35 cellular contexts compared by ENCODE assay signal in genomic region chr10:12613144-12613543, GRCh38.
"Had no signal": no experiment of that assay in that cellular context is flagged by ENCODE, and none has a peak within 500 bp of the region (broad histone marks: within the 10 kb centered on the region; RNA-seq: fewer than 3 reads in every experiment).

No MANE protein-coding gene starts in this region.

- H3K4me1 ChIP-seq: ascending aorta had no signal

- ATAC-seq: activated CD8-positive, alpha-beta T cell treated with anti-CD3 and anti-CD28 coated beads for 36 hours; activated naive CD4-positive, alpha-beta T cell treated with anti-CD3 and anti-CD28 coated beads, Interleukin-2, amount 50 U/mL, for 72 hours; activated T-cell treated with anti-CD3 and anti-CD28 coated beads, Interleukin-2, amount 50 U/mL, for 4 hours; activated T-cell treated with anti-CD3 and anti-CD28 coated beads, Interleukin-2, amount 50 U/mL, for 72 hours; activated T-helper 17 cell treated with anti-CD3 and anti-CD28 coated beads, Interleukin-2, amount 50 U/mL, for 72 hours had no signal

- H3K4me3 ChIP-seq: ascending aorta, cardiac muscle cell had no signal

- H3K27me3 ChIP-seq: ascending aorta, cardiac muscle cell had no signal

- H3K4me1 Mint-ChIP-seq: activated naive CD8-positive, alpha-beta T cell treated with anti-CD3 and anti-CD28 coated beads for 36 hours; activated T-helper 17 cell treated with anti-CD3 and anti-CD28 coated beads, Interleukin-2, amount 50 U/mL, for 72 hours had no signal

- H3K27ac Mint-ChIP-seq: activated CD4-positive, alpha-beta memory T cell treated with anti-CD3 and anti-CD28 coated beads for 36 hours; activated CD4-positive, alpha-beta T cell treated with anti-CD3 and anti-CD28 coated beads, Interleukin-2, amount 10 ng/mL, durations not matched to agents 24 days and 14 days; activated CD8-positive, alpha-beta T cell treated with anti-CD3 and anti-CD28 coated beads for 36 hours; activated naive CD4-positive, alpha-beta T cell treated with anti-CD3 and anti-CD28 coated beads for 36 hours; activated naive CD4-positive, alpha-beta T cell treated with anti-CD3 and anti-CD28 coated beads, Interleukin-2, amount 50 U/mL, for 72 hours; activated naive CD8-positive, alpha-beta T cell treated with anti-CD3 and anti-CD28 coated beads for 36 hours; activated T-cell treated with anti-CD3 and anti-CD28 coated beads, Interleukin-2, amount 50 U/mL, for 72 hours; activated T-helper 1 cell treated with anti-CD3 and anti-CD28 coated beads, Interleukin-12 subunit alpha, Interleukin-12 subunit beta, Interleukin-2, Interleukin-4 antibody, amounts not matched to agents 30 ng/mL and 10 ng/mL and 1 ng/mL, durations not matched to agents 14 hours and 24 hours and 36 hours; activated T-helper 17 cell treated with anti-CD3 and anti-CD28 coated beads, Interleukin-2, amount 50 U/mL, for 72 hours; brain; T-helper 1 cell treated with Interleukin-12 subunit alpha and Interleukin-12 subunit beta and Interleukin-4 antibody, amounts not matched to agents 30 μg/mL and 1 μg/mL, for 36 hours; T-helper 2 cell treated with Interferon-gamma antibody and Interleukin-4, amounts not matched to agents 5 μg/mL and 100 μg/mL, for 36 hours had no signal

- H3K9me3 ChIP-seq: ascending aorta had no signal

- H3K36me3 Mint-ChIP-seq: activated naive CD4-positive, alpha-beta T cell treated with anti-CD3 and anti-CD28 coated beads, Interleukin-2, amount 50 U/mL, for 72 hours had no signal

- H3K27me3 Mint-ChIP-seq: activated B cell treated with CpG ODN at 0.5 μM for 24 hours; activated CD4-positive, alpha-beta memory T cell treated with anti-CD3 and anti-CD28 coated beads for 36 hours; activated CD4-positive, alpha-beta T cell treated with anti-CD3 and anti-CD28 coated beads, Interleukin-2, amount 10 ng/mL, durations not matched to agents 24 days and 14 days; activated CD8-positive, alpha-beta T cell treated with anti-CD3 and anti-CD28 coated beads for 36 hours; activated naive CD8-positive, alpha-beta T cell treated with anti-CD3 and anti-CD28 coated beads for 36 hours; activated T-helper 17 cell treated with anti-CD3 and anti-CD28 coated beads, Interleukin-2, amount 50 U/mL, for 72 hours; brain; central memory CD8-positive, alpha-beta T cell had no signal

- H3K9me3 Mint-ChIP-seq: activated B cell treated with CpG ODN at 0.5 μM for 24 hours; activated CD4-positive, alpha-beta memory T cell treated with anti-CD3 and anti-CD28 coated beads for 36 hours; activated CD4-positive, alpha-beta T cell treated with anti-CD3 and anti-CD28 coated beads, Interleukin-2, amount 10 ng/mL, durations not matched to agents 24 days and 14 days; activated CD8-positive, alpha-beta T cell treated with anti-CD3 and anti-CD28 coated beads for 36 hours; activated naive CD4-positive, alpha-beta T cell treated with anti-CD3 and anti-CD28 coated beads for 36 hours; activated naive CD4-positive, alpha-beta T cell treated with anti-CD3 and anti-CD28 coated beads, Interleukin-2, amount 50 U/mL, for 72 hours; activated naive CD8-positive, alpha-beta T cell treated with anti-CD3 and anti-CD28 coated beads for 36 hours; activated T-cell treated with anti-CD3 and anti-CD28 coated beads, Interleukin-2, amount 50 U/mL, for 4 hours; activated T-cell treated with anti-CD3 and anti-CD28 coated beads, Interleukin-2, amount 50 U/mL, for 72 hours; activated T-helper 1 cell treated with anti-CD3 and anti-CD28 coated beads, Interleukin-12 subunit alpha, Interleukin-12 subunit beta, Interleukin-2, Interleukin-4 antibody, amounts not matched to agents 30 ng/mL and 10 ng/mL and 1 ng/mL, durations not matched to agents 14 hours and 24 hours and 36 hours; activated T-helper 17 cell treated with anti-CD3 and anti-CD28 coated beads, Interleukin-2, amount 50 U/mL, for 72 hours; brain; central memory CD8-positive, alpha-beta T cell; T-helper 1 cell treated with Interleukin-12 subunit alpha and Interleukin-12 subunit beta and Interleukin-4 antibody, amounts not matched to agents 30 μg/mL and 1 μg/mL, for 36 hours; T-helper 2 cell treated with Interferon-gamma antibody and Interleukin-4, amounts not matched to agents 5 μg/mL and 100 μg/mL, for 36 hours had no signal

- DNase-seq: activated B cell treated with CpG ODN at 0.5 μM for 24 hours; activated CD4-positive, alpha-beta memory T cell treated with anti-CD3 and anti-CD28 coated beads for 36 hours; activated CD4-positive, alpha-beta T cell treated with anti-CD3 and anti-CD28 coated beads for 4 hours; activated CD4-positive, alpha-beta T cell treated with anti-CD3 and anti-CD28 coated beads, Interleukin-2, amount 10 ng/mL, durations not matched to agents 24 days and 14 days; activated CD4-positive, alpha-beta T cell treated with anti-CD3 and anti-CD28 coated beads, Interleukin-2, amount 50 U/mL, for 1 hour; activated CD4-positive, alpha-beta T cell treated with anti-CD3 and anti-CD28 coated beads, Interleukin-2, amount 50 U/mL, for 4 hours; activated CD4-positive, CD25-positive, alpha-beta regulatory T cell treated with anti-CD3 and anti-CD28 coated beads, Interleukin-2, amount 50 U/mL, for 72 hours; activated CD8-positive, alpha-beta memory T cell treated with anti-CD3 and anti-CD28 coated beads, Interleukin-2, amount 50 U/mL, for 4 hours; activated CD8-positive, alpha-beta T cell treated with anti-CD3 and anti-CD28 coated beads for 36 hours; activated effector memory CD4-positive, alpha-beta T cell treated with anti-CD3 and anti-CD28 coated beads, Interleukin-2, amount 50 U/mL, for 16 hours; activated gamma-delta T cell treated with Interleukin-2 at 50 U/mL for 16 hours; activated naive CD4-positive, alpha-beta T cell; activated naive CD4-positive, alpha-beta T cell treated with anti-CD3 and anti-CD28 coated beads for 36 hours; activated naive CD4-positive, alpha-beta T cell treated with anti-CD3 and anti-CD28 coated beads, Interleukin-2, amount 50 U/mL, for 16 hours; activated naive CD8-positive, alpha-beta T cell treated with anti-CD3 and anti-CD28 coated beads for 36 hours; activated T-cell treated with anti-CD3 and anti-CD28 coated beads for 4 hours; activated T-cell treated with anti-CD3 and anti-CD28 coated beads, Interleukin-2, amount 50 U/mL, for 1 hour; activated T-cell treated with anti-CD3 and anti-CD28 coated beads, Interleukin-2, amount 50 U/mL, for 4 hours; activated T-cell treated with anti-CD3 and anti-CD28 coated beads, Interleukin-2, amount 50 U/mL, for 72 hours; amygdala; anterior cingulate cortex; caudate nucleus; T-helper 1 cell; T-helper 2 cell; T-helper 9 cell had no signal

- H3K36me3 ChIP-seq: ascending aorta, cardiac muscle cell had no signal

- H3K4me3 Mint-ChIP-seq: activated B cell treated with CpG ODN at 0.5 μM for 24 hours; activated CD4-positive, alpha-beta memory T cell treated with anti-CD3 and anti-CD28 coated beads for 36 hours; activated CD4-positive, alpha-beta T cell treated with anti-CD3 and anti-CD28 coated beads, Interleukin-2, amount 10 ng/mL, durations not matched to agents 24 days and 14 days; activated CD8-positive, alpha-beta T cell treated with anti-CD3 and anti-CD28 coated beads for 36 hours; activated naive CD4-positive, alpha-beta T cell treated with anti-CD3 and anti-CD28 coated beads for 36 hours; activated naive CD8-positive, alpha-beta T cell treated with anti-CD3 and anti-CD28 coated beads for 36 hours; activated T-cell treated with anti-CD3 and anti-CD28 coated beads, Interleukin-2, amount 50 U/mL, for 4 hours; activated T-cell treated with anti-CD3 and anti-CD28 coated beads, Interleukin-2, amount 50 U/mL, for 72 hours; activated T-helper 1 cell treated with anti-CD3 and anti-CD28 coated beads, Interleukin-12 subunit alpha, Interleukin-12 subunit beta, Interleukin-2, Interleukin-4 antibody, amounts not matched to agents 30 ng/mL and 10 ng/mL and 1 ng/mL, durations not matched to agents 14 hours and 24 hours and 36 hours; activated T-helper 17 cell treated with anti-CD3 and anti-CD28 coated beads, Interleukin-2, amount 50 U/mL, for 72 hours; brain; central memory CD8-positive, alpha-beta T cell; T-helper 1 cell treated with Interleukin-12 subunit alpha and Interleukin-12 subunit beta and Interleukin-4 antibody, amounts not matched to agents 30 μg/mL and 1 μg/mL, for 36 hours; T-helper 2 cell treated with Interferon-gamma antibody and Interleukin-4, amounts not matched to agents 5 μg/mL and 100 μg/mL, for 36 hours had no signal

- H3K27ac ChIP-seq: ascending aorta, cardiac muscle cell, VCaP had no signal
